Comparison of ENCODE assay signal across 2 cellular contexts in the genomic region with DNA sequence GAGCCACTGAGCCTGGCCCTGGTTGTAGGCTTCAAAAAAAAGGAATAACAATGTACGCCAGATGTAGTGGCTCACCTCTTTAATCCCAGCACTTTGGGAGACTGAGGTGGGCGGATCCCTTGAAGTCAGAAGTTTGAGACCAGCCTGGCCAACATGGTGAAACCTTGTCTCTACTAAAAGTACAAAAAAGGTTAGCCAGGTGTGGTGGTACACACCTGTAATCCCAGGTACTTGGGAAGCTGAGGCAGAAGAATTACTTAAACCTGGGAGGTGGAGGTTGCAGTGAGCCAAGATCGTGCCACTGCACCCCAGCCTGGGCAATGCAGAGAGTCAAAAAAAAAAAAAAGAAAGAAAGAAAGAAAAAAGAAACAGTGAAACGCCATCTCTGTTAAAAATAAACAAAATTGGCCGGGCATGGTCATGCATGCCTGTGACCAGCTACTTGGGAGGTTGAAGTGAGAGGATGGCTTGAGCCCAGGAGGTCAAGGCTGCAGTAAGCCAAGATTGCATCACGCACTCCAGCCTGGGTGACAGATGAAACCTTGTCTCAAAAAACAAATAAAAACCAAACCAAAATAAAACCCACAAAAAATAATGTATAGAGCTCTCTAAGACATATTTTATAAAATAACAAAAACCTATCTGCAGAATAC.
TF ChIP-seq lines count a peak whose summit lies in the region.

No MANE protein-coding gene starts in this region.

TF ChIP-seq in IMR-90, 13 proteins besides CTCF, POLR2A, EP300 and RAD21:
- TF ChIP-seq, protein P1, sequence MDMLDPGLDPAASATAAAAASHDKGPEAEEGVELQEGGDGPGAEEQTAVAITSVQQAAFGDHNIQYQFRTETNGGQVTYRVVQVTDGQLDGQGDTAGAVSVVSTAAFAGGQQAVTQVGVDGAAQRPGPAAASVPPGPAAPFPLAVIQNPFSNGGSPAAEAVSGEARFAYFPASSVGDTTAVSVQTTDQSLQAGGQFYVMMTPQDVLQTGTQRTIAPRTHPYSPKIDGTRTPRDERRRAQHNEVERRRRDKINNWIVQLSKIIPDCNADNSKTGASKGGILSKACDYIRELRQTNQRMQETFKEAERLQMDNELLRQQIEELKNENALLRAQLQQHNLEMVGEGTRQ (IDR thresholded peaks at IDR 0.05; ENCODE audit: low read depth, low read length) = no peak
- TF ChIP-seq CHD1 (IDR thresholded peaks at IDR 0.05; ENCODE audit: low read depth, low read length) (no peak), RFX5 (IDR thresholded peaks at IDR 0.05; ENCODE audit: low read depth, low read length) (no peak), SMC3 (IDR thresholded peaks at IDR 0.05; ENCODE audit: low read depth, low read length) (no peak), CEBPB (IDR thresholded peaks at IDR 0.05; ENCODE audit: low read depth, low read length) (peak; percentile 80), MAZ (IDR thresholded peaks at IDR 0.05; ENCODE audit: borderline replicate concordance, low read depth, low read length) (no peak), BHLHE40 (IDR thresholded peaks at IDR 0.05; ENCODE audit: low read depth, low read length) (no peak), MXI1 (IDR thresholded peaks at IDR 0.05; ENCODE audit: borderline replicate concordance, low read depth, low read length) (0 out of 2 replicates have a peak, but pooled peaks have one; percentile 34), FOS (IDR thresholded peaks at IDR 0.05; ENCODE audit: low read depth, low read length) (no peak), MAFK (IDR thresholded peaks at IDR 0.05; ENCODE audit: low read depth, low read length) (no peak), NFE2L2 (IDR thresholded peaks at IDR 0.05; ENCODE audit: low read depth, low read length) (no peak)

TF ChIP-seq in WTC11, 78 proteins besides CTCF, POLR2A, EP300 and RAD21:
- no peak for TF ChIP-seq MYBL2 (CRISPR knock-in tag; IDR thresholded peaks at IDR 0.05)
- peak; percentile 96 for TF ChIP-seq GABPB1 (CRISPR knock-in tag; IDR thresholded peaks at IDR 0.05)
